Comparison of ENCODE assay signal across 8 cellular contexts in genomic region chr20:62953839-62954703, GRCh38. TPM values are rescaled to one million over a fixed set of nuclear protein-coding genes. Genes with fewer than 3 reads are reported as not detected.
A peak's percentile ranks its signal among the peaks of the same experiment; 100 is the strongest.
DNase-seq lines count a peak whose midpoint lies in the region; TF ChIP-seq lines count a peak whose summit lies in the region.

No MANE protein-coding gene starts in this region.

- H3K4me1 Mint-ChIP-seq in brain = peaks cover 14% of the 10 kb centered on the region

- H3K27ac Mint-ChIP-seq in brain = peak overlapping the region; percentile 79 to 99 (median 86)

- H3K4me3 ChIP-seq in GM23248 (peak overlapping the region; percentile 73), MM.1S (ENCODE audit: low read length) (peak overlapping the region; percentile 41; the same call in 1 of the 2 replicates)

- peak overlapping the region; percentile 82 for H3K4me2 ChIP-seq in GM23248 (ENCODE audit: unreplicated experiment)
- peak overlapping the region; percentile 55 for H3K4me2 ChIP-seq in MM.1S (ENCODE audit: low read depth, low read length)

- no peaks in the 10 kb centered on the region for H3F3A ChIP-seq in GM23248 (ENCODE audit: insufficient read depth)
- H3F3A ChIP-seq in MM.1S (ENCODE audit: insufficient read depth, low read length) = no peaks in the 10 kb centered on the region

- H3K36me3 Mint-ChIP-seq in brain = peaks cover 18% of the 10 kb centered on the region

- H2AFZ ChIP-seq in GM23248 (peak overlapping the region; percentile 76), MM.1S (ENCODE audit: low read length) (peak overlapping the region; percentile 56; the same call in 1 of the 2 replicates)

- H4K20me1 ChIP-seq in GM23248 (ENCODE audit: insufficient read depth) (no peaks in the 10 kb centered on the region), MM.1S (ENCODE audit: insufficient read depth, low read length) (no peaks in the 10 kb centered on the region)

- in situ Hi-C loops in GM23248 (cut with MboI) = no loop called here

- peak overlapping the region; percentile 93 for H3K9ac ChIP-seq in GM23248
- peak overlapping the region; percentile 25; the same call in 1 of the 2 replicates for H3K9ac ChIP-seq in MM.1S (ENCODE audit: low read length)

- TF ChIP-seq CTCF in MM.1S (IDR thresholded peaks at IDR 0.05; ENCODE audit: low read length) = no peak
- no peak for TF ChIP-seq CTCF in brain (conservative IDR thresholded peaks at IDR 0.05)

- H3K9me3 Mint-ChIP-seq in brain = no peaks in the 10 kb centered on the region

- WGBS in GM23248 (ENCODE audit: low coverage in 1 of 2, low lambda C conversion rate in 2 of 2, missing lambda C conversion rate in 2 of 2), 2 experiments = 7 to 11% methylated on average over 27 to 31 of the region's 32 CpGs

- H3K27me3 ChIP-seq in GM23248 (replicated peaks; ENCODE audit: insufficient read depth) (no peaks in the 10 kb centered on the region), MM.1S (replicated peaks; ENCODE audit: insufficient read depth, low read length) (peaks cover 10% of the 10 kb centered on the region; the same call in 1 of the 2 replicates)

- peak overlapping the region; percentile 43 to 69 (median 54) for H3K4me3 Mint-ChIP-seq in brain

- DNase-seq in GF-D8 (lab: John Stamatoyannopoulos, UW) (peak; percentile 94), GM23248 (peak; percentile 92), MM.1S (peak; percentile 26), T1000 (lab: John Stamatoyannopoulos, UW) (peak; percentile 41), iris pigment epithelial cell (ENCODE audit: low read depth) (peak; percentile 79), COLO829 (ENCODE audit: low spot score) (no peak)
- DNase-seq in stimulated activated CD4-positive, alpha-beta T cell treated with anti-CD3 and anti-CD28 coated beads, Interleukin-1b, Interleukin-23, amount 100 ng/mL, for 48 hours = peak; percentile 52

- H3K36me3 ChIP-seq in GM23248 (ENCODE audit: low read depth) = no peaks in the 10 kb centered on the region
- no peaks in the 10 kb centered on the region for H3K36me3 ChIP-seq in MM.1S (replicated peaks; ENCODE audit: insufficient read depth, low read length)

- H3K27ac ChIP-seq in GM23248 (peak overlapping the region; percentile 93), MM.1S (ENCODE audit: low read length) (no peak overlapping the region; the same call in 1 of the 2 replicates)

- H3K9me2 ChIP-seq in GM23248 (ENCODE audit: insufficient read depth) (no peaks in the 10 kb centered on the region), MM.1S (replicated peaks; ENCODE audit: insufficient read depth, low read length) (no peaks in the 10 kb centered on the region)

- H3K27me3 Mint-ChIP-seq in brain = no peaks in the 10 kb centered on the region

- H3K4me1 ChIP-seq in GM23248 (ENCODE audit: insufficient read depth) = peaks cover 7% of the 10 kb centered on the region; the same call in 1 of the 2 replicates
- H3K4me1 ChIP-seq in MM.1S (ENCODE audit: low read length) = 0 out of 2 replicates have a peak, but pooled peaks cover 10% of the 10 kb centered on the region

- H3K9me3 ChIP-seq in GM23248 (ENCODE audit: low read depth) (no peaks in the 10 kb centered on the region), MM.1S (replicated peaks; ENCODE audit: insufficient read depth, low read length) (no peaks in the 10 kb centered on the region)

- H3K79me2 ChIP-seq in GM23248 (ENCODE audit: insufficient read depth) (peaks cover 43% of the 10 kb centered on the region), MM.1S (ENCODE audit: low read length) (no peaks in the 10 kb centered on the region)

RNA-seq across cellular contexts. Expression of gene SLC17A9, which starts 1.6 kb away (rescaled TPM):
- total RNA-seq in GM23248 (2014; rRNA removed; shearing (Covaris generic)) = 11.1 and 19.5 TPM in 2 replicates
- polyA plus RNA-seq in GM23248 (2016; fragmentation: Nextera tagmentation; extraction: Ambion mirVana) = 17.7 and 23.2 TPM in 2 replicates
- 0.20 TPM for polyA plus RNA-seq in brain (ENCODE audit: insufficient read depth, low read depth, low replicate concordance)

RNA-seq across cellular contexts. Expression of gene GID8, which starts 16.1 kb away (rescaled TPM):
- total RNA-seq in GM23248 (2014; rRNA removed; shearing (Covaris generic)) = 29.1 and 31.0 TPM in 2 replicates
- polyA plus RNA-seq in GM23248 (2016; fragmentation: Nextera tagmentation; extraction: Ambion mirVana) (17.5 and 17.6 TPM in 2 replicates), brain (ENCODE audit: insufficient read depth, low read depth, low replicate concordance) (45.2 TPM)

RNA-seq across cellular contexts. Expression of gene DIDO1, which starts 27.8 kb away (rescaled TPM):
- 28.6 and 37.1 TPM in 2 replicates for total RNA-seq in GM23248 (2014; rRNA removed; shearing (Covaris generic))
- polyA plus RNA-seq in GM23248 (2016; fragmentation: Nextera tagmentation; extraction: Ambion mirVana) (15.5 and 16.2 TPM in 2 replicates), brain (ENCODE audit: insufficient read depth, low read depth, low replicate concordance) (47.3 TPM)

RNA-seq across cellular contexts. Expression of gene BHLHE23, which starts 52.7 kb away (rescaled TPM):
- not detected in 2 replicates for total RNA-seq in GM23248 (2014; rRNA removed; shearing (Covaris generic))
- not detected in 2 replicates for polyA plus RNA-seq in GM23248 (2016; fragmentation: Nextera tagmentation; extraction: Ambion mirVana)
- polyA plus RNA-seq in brain (ENCODE audit: insufficient read depth, low read depth, low replicate concordance) = not detected

Comparison
In these comparisons a context has a peak if more than half of its experiments do, and no peak if none do; other contexts are left out.
1. RNA of gene SLC17A9, which starts 1.6 kb away (polyA plus RNA-seq): 17.7 to 23.2 TPM in GM23248; 0.20 TPM in brain (single experiment); every median in the first group is over 10 times any median in the second.